ENCODE assay signal across 34 cellular contexts in the genomic region with DNA sequence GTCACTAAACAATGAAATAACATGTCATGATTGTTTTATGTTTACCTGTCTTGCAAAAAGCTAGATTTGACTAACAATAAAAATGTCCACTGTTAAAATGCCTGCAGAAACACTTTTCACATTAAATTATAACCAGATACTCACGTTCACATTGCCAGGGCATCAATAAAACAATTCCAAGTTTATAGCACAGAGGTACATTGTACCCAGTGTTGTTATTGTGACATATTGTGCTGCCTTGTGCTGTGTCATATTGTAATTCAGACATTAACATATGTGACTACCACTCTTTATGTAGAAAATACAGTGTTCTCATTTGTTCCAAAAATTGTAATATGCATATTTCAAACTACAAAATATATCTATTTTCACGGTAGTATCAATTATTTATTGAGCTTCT.
"Had no signal": no experiment of that assay in that cellular context is flagged by ENCODE, and none has a peak within 500 bp of the region (broad histone marks: within the 10 kb centered on the region; RNA-seq: fewer than 3 reads in every experiment).

No MANE protein-coding gene starts in this region.

- H3K36me3 ChIP-seq: MG63 had no signal

- H3K4me2 ChIP-seq: KMS-11 had no signal

- DNase-seq: Karpas-422, Kasumi-1, MG63, MM.1S, MV-4-11, NCI-H1048, NCI-H1092, NCI-H1092 treated with DMSO at 0.1 percent for 48 hours, NCI-H1105, NCI-H1105 treated with DMSO at 0.1 percent for 48 hours, NCI-H1417, NCI-H1417 treated with DMSO at 0.1 percent for 48 hours, NCI-H1436, NCI-H1436 treated with DMSO at 0.1 percent for 48 hours, NCI-H146, NCI-H1694, NCI-H1694 treated with DMSO at 0.1 percent for 48 hours, NCI-H187, NCI-H187 treated with DMSO at 0.1 percent for 48 hours, NCI-H1930, NCI-H2029, NCI-H2029 treated with DMSO at 0.1 percent for 48 hours, NCI-H2081, NCI-H2081 treated with DMSO at 0.1 percent for 48 hours, NCI-H2107, NCI-H2171, NCI-H2171 treated with DMSO at 0.1 percent for 48 hours, NCI-H2227 treated with DMSO at 0.1 percent for 48 hours, NCI-H226, NCI-H345, NCI-H446, NCI-H446 treated with DMSO at 0.1 percent for 48 hours, NCI-H510A had no signal

- H3K27me3 ChIP-seq: MG63 had no signal

- H3K9me3 ChIP-seq: MG63 had no signal

- H3K4me3 ChIP-seq: MG63 had no signal

- H3K9ac ChIP-seq: KMS-11 had no signal

- H3K27ac ChIP-seq: KMS-11 had no signal
